In the genomic region with DNA sequence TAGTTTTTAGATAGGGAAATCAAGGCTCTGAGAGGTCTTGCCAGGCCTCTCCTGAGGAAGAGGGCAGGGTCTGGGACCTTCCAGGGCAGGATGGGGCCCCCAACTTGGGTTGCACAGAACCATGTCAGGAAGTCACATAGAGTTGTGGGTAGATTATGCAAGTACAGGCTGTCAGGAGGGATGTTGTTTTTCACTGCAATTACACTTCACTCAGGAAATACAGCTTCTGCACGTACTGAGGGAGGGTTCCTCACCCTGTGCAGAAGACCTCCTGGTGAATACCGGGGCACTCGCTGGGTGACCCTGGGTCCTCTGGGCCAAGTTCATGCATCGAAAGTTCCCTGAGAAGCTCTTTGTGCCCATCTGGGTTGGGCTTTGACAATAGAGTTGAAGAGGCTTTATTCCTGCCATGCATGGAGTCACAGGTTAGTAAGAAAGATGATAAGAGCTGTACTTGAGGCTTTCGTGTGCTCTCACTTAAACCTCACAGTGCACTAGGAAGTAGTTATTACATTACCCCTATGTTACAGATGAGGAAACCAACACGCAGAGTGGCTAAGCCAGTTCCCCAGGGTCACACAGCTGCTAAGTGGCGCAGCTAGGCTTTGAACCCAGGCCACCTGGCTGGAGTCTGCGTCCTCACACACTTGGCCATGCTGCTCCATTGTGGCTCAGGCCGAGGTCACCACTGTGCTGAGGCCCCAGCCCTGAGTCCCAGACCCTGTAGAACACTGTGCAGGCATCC, we compare ENCODE assay signal across 10 cellular contexts. TPM values are rescaled to one million over a fixed set of nuclear protein-coding genes. Genes with fewer than 3 reads are reported as not detected.
DNase-seq lines count a peak whose midpoint lies in the region; ATAC-seq and TF ChIP-seq lines count a peak whose summit lies in the region.
"Had no signal": no experiment of that assay in that cellular context is flagged by ENCODE, and none has a peak within 500 bp of the region (broad histone marks: within the 10 kb centered on the region; RNA-seq: fewer than 3 reads in every experiment).

No MANE protein-coding gene starts in this region.

- peak overlapping the region; percentile 100 for H3K27ac Mint-ChIP-seq in activated naive CD4-positive, alpha-beta T cell treated with anti-CD3 and anti-CD28 coated beads, Interleukin-2, amount 10 ng/mL, durations not matched to agents 7 days and 5 days
- peak overlapping the region; percentile 92 for H3K27ac Mint-ChIP-seq in activated B cell treated with CpG ODN at 0.5 μM for 24 hours

- peaks cover 91% of the 10 kb centered on the region for H3K4me1 Mint-ChIP-seq in activated naive CD4-positive, alpha-beta T cell treated with anti-CD3 and anti-CD28 coated beads, Interleukin-2, amount 10 ng/mL, durations not matched to agents 7 days and 5 days
- H3K4me1 Mint-ChIP-seq in activated B cell treated with CpG ODN at 0.5 μM for 24 hours = peaks cover 95% of the 10 kb centered on the region

- TF ChIP-seq CTCF in activated B cell treated with CpG ODN at 0.5 μM for 24 hours (IDR thresholded peaks at IDR 0.05) (no peak), upper lobe of right lung (IDR thresholded peaks at IDR 0.05) (no peak)

- H3K4me3 Mint-ChIP-seq in activated naive CD4-positive, alpha-beta T cell treated with anti-CD3 and anti-CD28 coated beads, Interleukin-2, amount 10 ng/mL, durations not matched to agents 7 days and 5 days = peak overlapping the region; percentile 73
- peak overlapping the region; percentile 35 for H3K4me3 Mint-ChIP-seq in activated B cell treated with CpG ODN at 0.5 μM for 24 hours

- intact Hi-C loops in activated B cell treated with CpG ODN at 0.5 μM for 24 hours (cut with micrococcal nuclease) = no loop called here
- intact Hi-C loops in upper lobe of right lung (cut with DNase I) = no loop called here

- peaks cover 61% of the 10 kb centered on the region for H3K4me1 ChIP-seq in upper lobe of right lung
- H3K4me1 ChIP-seq: BE2C had no signal

- CTCF ChIA-PET in activated naive CD4-positive, alpha-beta T cell treated with anti-CD3 and anti-CD28 coated beads, Interleukin-2, amount 10 ng/mL, durations not matched to agents 7 days and 5 days (lab: Charles Lee) = interaction anchor here (0.9 to 4.3 kb wide), 8 partner anchors 9 to 27 kb away, joined by 3 to 22 read pairs (median 4); no protein-coding TSS in a partner anchor
- CTCF ChIA-PET in activated B cell treated with CpG ODN at 0.5 μM for 24 hours (lab: Charles Lee) = interaction anchor here (0.9 to 9.2 kb wide), 7 partner anchors 9 to 63 kb away, joined by 3 to 80 read pairs (median 4); no protein-coding TSS in a partner anchor

- no peaks in the 10 kb centered on the region for H3K27me3 ChIP-seq in layer of hippocampus (ENCODE audit: control insufficient read depth, insufficient read depth, low read length)
- H3K27me3 ChIP-seq in upper lobe of right lung = no peaks in the 10 kb centered on the region
- H3K27me3 ChIP-seq: BE2C had no signal

- ATAC-seq in activated B cell treated with CpG ODN at 0.5 μM for 24 hours (ENCODE audit: low read depth) (no peak), upper lobe of right lung (peak; percentile 65), GM18511 (IDR thresholded peaks at IDR 0.05; ENCODE audit: unreplicated experiment) (no peak)

- H3K4me3 ChIP-seq in upper lobe of right lung = no peak overlapping the region

- H3K27me3 Mint-ChIP-seq in activated naive CD4-positive, alpha-beta T cell treated with anti-CD3 and anti-CD28 coated beads, Interleukin-2, amount 10 ng/mL, durations not matched to agents 7 days and 5 days = no peaks in the 10 kb centered on the region
- no peaks in the 10 kb centered on the region for H3K27me3 Mint-ChIP-seq in activated B cell treated with CpG ODN at 0.5 μM for 24 hours

- H3K27ac ChIP-seq in layer of hippocampus (ENCODE audit: low read depth, low read length) (peak overlapping the region; percentile 27), upper lobe of right lung (peak overlapping the region; percentile 73)

- DNase-seq in activated naive CD4-positive, alpha-beta T cell treated with anti-CD3 and anti-CD28 coated beads, Interleukin-2, amount 10 ng/mL, durations not matched to agents 7 days and 5 days = peak; percentile 55
- no peak for DNase-seq in activated naive CD4-positive, alpha-beta T cell treated with Interleukin-2 at 50 U/mL for 16 hours
- DNase-seq in activated B cell treated with CpG ODN at 0.5 μM for 24 hours = no peak
- DNase-seq in upper lobe of right lung = no peak
- DNase-seq in SW480 (ENCODE audit: low spot score) = no peak
- DNase-seq in middle frontal gyrus (ENCODE audit: extremely low spot score, low spot score) = no peak
- DNase-seq: activated CD4-positive, alpha-beta T cell treated with anti-CD3 and anti-CD28 coated beads for 48 hours; BE2C had no signal

- H3K36me3 Mint-ChIP-seq in activated naive CD4-positive, alpha-beta T cell treated with anti-CD3 and anti-CD28 coated beads, Interleukin-2, amount 10 ng/mL, durations not matched to agents 7 days and 5 days = peaks cover 25% of the 10 kb centered on the region
- H3K36me3 Mint-ChIP-seq in activated B cell treated with CpG ODN at 0.5 μM for 24 hours (ENCODE audit: low read depth) = no peaks in the 10 kb centered on the region

- peaks cover 9% of the 10 kb centered on the region for H3K9me3 Mint-ChIP-seq in activated naive CD4-positive, alpha-beta T cell treated with anti-CD3 and anti-CD28 coated beads, Interleukin-2, amount 10 ng/mL, durations not matched to agents 7 days and 5 days
- peaks cover 2% of the 10 kb centered on the region for H3K9me3 Mint-ChIP-seq in activated B cell treated with CpG ODN at 0.5 μM for 24 hours

- POLR2A ChIA-PET in activated B cell treated with CpG ODN at 0.5 μM for 24 hours (lab: Charles Lee) = interaction anchor here (0.6 to 7.3 kb wide), 13 partner anchors 10 to 242 kb away, joined by 3 to 187 read pairs (median 11); a partner anchor contains a TSS

- no peaks in the 10 kb centered on the region for H3K9me3 ChIP-seq in upper lobe of right lung
- H3K9me3 ChIP-seq: BE2C had no signal

- no peaks in the 10 kb centered on the region for H3K36me3 ChIP-seq in upper lobe of right lung
- H3K36me3 ChIP-seq: BE2C had no signal

RNA-seq across cellular contexts. Expression of a gene that starts 16.2 kb away (rescaled TPM):
- total RNA-seq in activated B cell treated with CpG ODN at 0.5 μM for 24 hours (89.0 and 98.6 TPM in 2 replicates), upper lobe of right lung (62.4 TPM)
